In the genomic region with DNA sequence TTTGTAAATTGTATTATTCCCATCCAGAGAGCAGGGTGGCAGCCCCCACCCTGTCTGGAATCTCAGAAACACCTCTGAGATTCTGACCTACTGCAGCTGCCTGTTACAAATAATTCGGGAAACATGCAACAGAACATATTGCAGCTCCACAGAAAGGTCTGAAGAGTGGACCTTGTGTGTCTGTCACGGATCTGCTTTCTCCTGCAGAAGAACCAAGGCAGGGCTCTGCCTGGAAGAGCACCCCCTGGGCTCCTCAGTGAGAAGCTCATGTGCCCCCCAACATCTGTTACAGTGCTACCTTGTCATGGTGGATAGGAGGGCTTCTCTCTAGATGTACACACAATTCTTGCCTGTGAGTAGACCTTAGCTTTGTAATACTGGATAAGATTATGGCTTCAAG, we compare ENCODE assay signal across 19 cellular contexts.
DNase-seq lines count a peak whose midpoint lies in the region; ATAC-seq and TF ChIP-seq lines count a peak whose summit lies in the region.
"Had no signal": no experiment of that assay in that cellular context is flagged by ENCODE, and none has a peak within 500 bp of the region (broad histone marks: within the 10 kb centered on the region; RNA-seq: fewer than 3 reads in every experiment).

No MANE protein-coding gene starts in this region.

- H3F3A ChIP-seq in GM23338 (replicated peaks; ENCODE audit: low read depth), result no peaks in the 10 kb centered on the region

- H3K36me3 Mint-ChIP-seq in GM23338 (ENCODE audit: low read depth), result peaks cover 8% of the 10 kb centered on the region; the same call in 2 of the 3 replicates

- H3K4me2 ChIP-seq in GM23338 (0 out of 2 replicates have a peak overlapping the region, but pooled peaks have one; percentile 40), mesenchymal stem cell (ENCODE audit: low read length, poor library complexity, severe bottlenecking) (no peak overlapping the region), osteoblast (ENCODE audit: insufficient read depth, low read length) (no peak overlapping the region)

- H3K4me3 ChIP-seq in GM23338, result no peak overlapping the region
- no peak overlapping the region for H3K4me3 ChIP-seq in coronary artery
- H3K4me3 ChIP-seq in mesenchymal stem cell (ENCODE audit: insufficient read depth in 1 of 2, low read depth in 1 of 2, low read length in 2 of 2), result no peak overlapping the region
- H3K4me3 ChIP-seq in osteoblast (ENCODE audit: insufficient read depth, low read length), result no peak overlapping the region
- H3K4me3 ChIP-seq in mucosa of descending colon, result no peak overlapping the region
- H3K4me3 ChIP-seq: BLaER1 had no signal

- peaks cover 9% of the 10 kb centered on the region; the same call in 2 of the 3 replicates for H3K4me1 Mint-ChIP-seq in GM23338

- H3K4ac ChIP-seq in mesenchymal stem cell (ENCODE audit: low read depth in 1 of 2, low read length in 2 of 2), result no peak overlapping the region

- no peaks in the 10 kb centered on the region for H3K27me3 Mint-ChIP-seq in GM23338 (ENCODE audit: insufficient read depth, low read depth, poor library complexity)
- H3K27me3 Mint-ChIP-seq: CD4-positive, alpha-beta T cell had no signal

- peak; percentile 9 to 26; a peak in 1 of 4 replicates for TF ChIP-seq CTCF in GM23338 (conservative IDR thresholded peaks at IDR 0.05; ENCODE audit: low read depth in 2 of 2)
- no peak for TF ChIP-seq CTCF in coronary artery (IDR thresholded peaks at IDR 0.05)
- TF ChIP-seq CTCF in osteoblast (IDR thresholded peaks at IDR 0.05; ENCODE audit: extremely low read depth, low read depth, low read length), result no peak
- TF ChIP-seq CTCF in foreskin keratinocyte (conservative IDR thresholded peaks at IDR 0.05), result no peak
- no peak for TF ChIP-seq CTCF in mucosa of descending colon (IDR thresholded peaks at IDR 0.05)

- no peak overlapping the region for H3K27ac Mint-ChIP-seq in GM23338
- H3K27ac Mint-ChIP-seq: B cell; CD14-positive monocyte; CD4-positive, alpha-beta T cell; H9 had no signal

- no peak overlapping the region for H2AK5ac ChIP-seq in mesenchymal stem cell (ENCODE audit: low read length, severe bottlenecking)

- no peak overlapping the region for H2BK120ac ChIP-seq in mesenchymal stem cell (ENCODE audit: low read depth, low read length)

- DNase-seq in GM23338 (ENCODE audit: low spot score) (no peak), coronary artery (ENCODE audit: low spot score) (no peak), mesenchymal stem cell (no peak), osteoblast (ENCODE audit: insufficient read length, low spot score, missing footprints) (peak; percentile 56), foreskin keratinocyte (no peak), mucosa of descending colon (no peak), ureter (ENCODE audit: low spot score) (no peak), NCI-H2171 (lab: John Stamatoyannopoulos, UW) (no peak)
- DNase-seq: CD4-positive, alpha-beta T cell; CD8-positive, alpha-beta memory T cell; DMS53; DMS79 treated with DMSO at 0.1 percent for 48 hours; GF-D8; H9 had no signal

- no peak overlapping the region for H3K4me3 Mint-ChIP-seq in GM23338
- H3K4me3 Mint-ChIP-seq: B cell; CD14-positive monocyte; CD4-positive, alpha-beta T cell; CD8-positive, alpha-beta memory T cell; H9 had no signal

- H4K8ac ChIP-seq in mesenchymal stem cell (ENCODE audit: low read length), result no peak overlapping the region

- no peaks in the 10 kb centered on the region for H3K9me2 ChIP-seq in GM23338 (ENCODE audit: insufficient read depth)

- H3K4me1 ChIP-seq in GM23338 (ENCODE audit: insufficient read depth) (peaks cover 21% of the 10 kb centered on the region), mesenchymal stem cell (ENCODE audit: control insufficient read depth, insufficient read depth, low read depth, low read length) (peaks cover 10% of the 10 kb centered on the region), osteoblast (ENCODE audit: insufficient read depth, low read length) (peaks cover 6% of the 10 kb centered on the region), foreskin keratinocyte (no peaks in the 10 kb centered on the region), mucosa of descending colon (ENCODE audit: low read depth) (peaks cover 7% of the 10 kb centered on the region)

- H4K20me1 ChIP-seq in GM23338 (replicated peaks; ENCODE audit: insufficient read depth) (no peaks in the 10 kb centered on the region), osteoblast (ENCODE audit: insufficient read depth, low read length) (no peaks in the 10 kb centered on the region)
- H4K20me1 ChIP-seq: BLaER1 had no signal

- no peak overlapping the region for H2BK5ac ChIP-seq in mesenchymal stem cell (ENCODE audit: low read depth, low read length, poor library complexity, severe bottlenecking)

- H3K79me2 ChIP-seq in GM23338 (replicated peaks; ENCODE audit: insufficient read depth) (no peaks in the 10 kb centered on the region), osteoblast (ENCODE audit: insufficient read depth, low read length) (no peaks in the 10 kb centered on the region)

- H2AFZ ChIP-seq in GM23338 (peak overlapping the region; percentile 70), mesenchymal stem cell (ENCODE audit: low read depth, low read length) (no peak overlapping the region), osteoblast (ENCODE audit: low read length) (no peak overlapping the region)

- no peak overlapping the region for H3K23ac ChIP-seq in mesenchymal stem cell (ENCODE audit: low read length in 2 of 2)

- no peak overlapping the region for H3K27ac ChIP-seq in GM23338 (ENCODE audit: low read depth)
- H3K27ac ChIP-seq in coronary artery, result peak overlapping the region; percentile 9 to 70
- no peak overlapping the region for H3K27ac ChIP-seq in mesenchymal stem cell (ENCODE audit: low read length, poor library complexity, severe bottlenecking)
- H3K27ac ChIP-seq in osteoblast (ENCODE audit: low read depth, low read length), result no peak overlapping the region
- H3K27ac ChIP-seq in foreskin keratinocyte, result no peak overlapping the region
- H3K27ac ChIP-seq: 22Rv1, BLaER1 had no signal

- peak overlapping the region; percentile 15 to 53 for H2BK12ac ChIP-seq in mesenchymal stem cell (ENCODE audit: low read length in 2 of 2)

- H3K36me3 ChIP-seq in GM23338 (ENCODE audit: insufficient read depth), result no peaks in the 10 kb centered on the region
- H3K36me3 ChIP-seq in mesenchymal stem cell (ENCODE audit: control insufficient read depth in 1 of 2, insufficient read depth in 2 of 2, low read depth in 1 of 2, low read length in 2 of 2), result no peaks in the 10 kb centered on the region
- no peaks in the 10 kb centered on the region for H3K36me3 ChIP-seq in osteoblast (ENCODE audit: insufficient read depth, low read length)
- H3K36me3 ChIP-seq in mucosa of descending colon (ENCODE audit: low read depth), result no peaks in the 10 kb centered on the region
- H3K36me3 ChIP-seq: BLaER1 had no signal

- WGBS in mesenchymal stem cell, result 94% methylated on average over 2 of the region's 2 CpGs

- no peaks in the 10 kb centered on the region for H3K79me1 ChIP-seq in mesenchymal stem cell (replicated peaks; ENCODE audit: low read length, poor library complexity, severe bottlenecking)

- peaks cover 11% of the 10 kb centered on the region for H3K9me3 Mint-ChIP-seq in GM23338

- no peak overlapping the region for H2BK15ac ChIP-seq in mesenchymal stem cell (ENCODE audit: low read depth, poor library complexity, severe bottlenecking)

- ATAC-seq in GM23338, result no peak
- no peak for ATAC-seq in foreskin keratinocyte
- ATAC-seq in mucosa of descending colon, result no peak
- ATAC-seq: HCT116 had no signal

- no peaks in the 10 kb centered on the region for H3K27me3 ChIP-seq in GM23338 (ENCODE audit: insufficient read depth)
- peaks cover 12 to 35% of the 10 kb centered on the region in 2 experiments for H3K27me3 ChIP-seq in mesenchymal stem cell (ENCODE audit: control insufficient read depth in 1 of 2, insufficient read depth in 1 of 2, low read length in 2 of 2)
- H3K27me3 ChIP-seq in osteoblast (ENCODE audit: insufficient read depth, low read length), result peaks cover 40% of the 10 kb centered on the region
- no peaks in the 10 kb centered on the region for H3K27me3 ChIP-seq in foreskin keratinocyte
- H3K27me3 ChIP-seq: BLaER1 had no signal

- no peak overlapping the region for H3K14ac ChIP-seq in mesenchymal stem cell (ENCODE audit: low read length in 2 of 2)

- no peak overlapping the region for H3K18ac ChIP-seq in mesenchymal stem cell (ENCODE audit: low read depth in 1 of 2, low read length in 2 of 2)

- no peak overlapping the region for H3K9ac ChIP-seq in mesenchymal stem cell (ENCODE audit: low read length)
- H3K9ac ChIP-seq: BLaER1 had no signal

- intact Hi-C loops in mucosa of descending colon (cut with DNase I, micrococcal nuclease), result no loop called here

- no peak overlapping the region for H4K91ac ChIP-seq in mesenchymal stem cell (ENCODE audit: low read length)

- H3K9me3 ChIP-seq in mesenchymal stem cell (ENCODE audit: control insufficient read depth, low read length) (no peaks in the 10 kb centered on the region), osteoblast (ENCODE audit: low read depth, low read length) (no peaks in the 10 kb centered on the region), mucosa of descending colon (peaks cover 3% of the 10 kb centered on the region)

TF ChIP-seq in GM23338, 12 proteins besides CTCF, POLR2A, EP300 and RAD21 (continues in another document):
- TF ChIP-seq ZNF331 (CRISPR knock-in tag; IDR thresholded peaks at IDR 0.05; ENCODE audit: low read depth) (no peak), ZNF114 (CRISPR knock-in tag; IDR thresholded peaks at IDR 0.05) (no peak)
- TF ChIP-seq, protein P1, sequence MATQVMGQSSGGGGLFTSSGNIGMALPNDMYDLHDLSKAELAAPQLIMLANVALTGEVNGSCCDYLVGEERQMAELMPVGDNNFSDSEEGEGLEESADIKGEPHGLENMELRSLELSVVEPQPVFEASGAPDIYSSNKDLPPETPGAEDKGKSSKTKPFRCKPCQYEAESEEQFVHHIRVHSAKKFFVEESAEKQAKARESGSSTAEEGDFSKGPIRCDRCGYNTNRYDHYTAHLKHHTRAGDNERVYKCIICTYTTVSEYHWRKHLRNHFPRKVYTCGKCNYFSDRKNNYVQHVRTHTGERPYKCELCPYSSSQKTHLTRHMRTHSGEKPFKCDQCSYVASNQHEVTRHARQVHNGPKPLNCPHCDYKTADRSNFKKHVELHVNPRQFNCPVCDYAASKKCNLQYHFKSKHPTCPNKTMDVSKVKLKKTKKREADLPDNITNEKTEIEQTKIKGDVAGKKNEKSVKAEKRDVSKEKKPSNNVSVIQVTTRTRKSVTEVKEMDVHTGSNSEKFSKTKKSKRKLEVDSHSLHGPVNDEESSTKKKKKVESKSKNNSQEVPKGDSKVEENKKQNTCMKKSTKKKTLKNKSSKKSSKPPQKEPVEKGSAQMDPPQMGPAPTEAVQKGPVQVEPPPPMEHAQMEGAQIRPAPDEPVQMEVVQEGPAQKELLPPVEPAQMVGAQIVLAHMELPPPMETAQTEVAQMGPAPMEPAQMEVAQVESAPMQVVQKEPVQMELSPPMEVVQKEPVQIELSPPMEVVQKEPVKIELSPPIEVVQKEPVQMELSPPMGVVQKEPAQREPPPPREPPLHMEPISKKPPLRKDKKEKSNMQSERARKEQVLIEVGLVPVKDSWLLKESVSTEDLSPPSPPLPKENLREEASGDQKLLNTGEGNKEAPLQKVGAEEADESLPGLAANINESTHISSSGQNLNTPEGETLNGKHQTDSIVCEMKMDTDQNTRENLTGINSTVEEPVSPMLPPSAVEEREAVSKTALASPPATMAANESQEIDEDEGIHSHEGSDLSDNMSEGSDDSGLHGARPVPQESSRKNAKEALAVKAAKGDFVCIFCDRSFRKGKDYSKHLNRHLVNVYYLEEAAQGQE (IDR thresholded peaks at IDR 0.05; ENCODE audit: unreplicated experiment), result no peak

Comparison
In these comparisons a context has a peak if more than half of its experiments do, and no peak if none do; other contexts are left out.
1. H3K27ac ChIP-seq: peak in coronary artery (2 of 2); none in GM23338 (single experiment), mesenchymal stem cell (single experiment), osteoblast (single experiment) and foreskin keratinocyte (single experiment).
2. CTCF ChIP-seq: peak in GM23338 (2 of 2); none in coronary artery (single experiment), osteoblast (single experiment), foreskin keratinocyte (single experiment) and mucosa of descending colon (single experiment).